Comparison of ENCODE assay signal across 9 cellular contexts in the genomic region with DNA sequence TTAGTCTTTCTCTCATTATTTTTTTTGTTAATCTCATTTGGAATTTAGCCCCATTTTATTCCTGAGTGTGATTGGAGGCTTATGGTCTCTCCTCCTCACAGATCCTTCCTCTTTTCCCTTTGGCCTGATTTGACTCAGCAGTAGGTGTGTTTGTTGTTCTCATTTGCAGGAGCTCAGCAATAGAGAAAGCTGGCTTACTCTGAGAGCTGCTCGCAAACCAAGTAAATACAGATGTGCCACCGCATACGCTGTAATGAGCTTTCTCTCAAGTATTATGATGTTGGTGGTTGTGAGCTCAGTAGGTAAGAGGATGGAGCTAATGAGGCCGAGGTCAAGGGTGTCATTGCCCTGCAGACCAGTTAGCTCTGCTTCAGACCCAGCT.
A peak's percentile ranks its signal among the peaks of the same experiment; 100 is the strongest.
DNase-seq lines count a peak whose midpoint lies in the region; ATAC-seq, FAIRE-seq and TF ChIP-seq lines count a peak whose summit lies in the region.
"Had no signal": no experiment of that assay in that cellular context is flagged by ENCODE, and none has a peak within 500 bp of the region (broad histone marks: within the 10 kb centered on the region; RNA-seq: fewer than 3 reads in every experiment).

No MANE protein-coding gene starts in this region.

- no peak for TF ChIP-seq CTCF in progenitor cell of endocrine pancreas (IDR thresholded peaks at IDR 0.05; ENCODE audit: unreplicated experiment)
- no peak for TF ChIP-seq CTCF in PC-3 (conservative IDR thresholded peaks at IDR 0.05; ENCODE audit: low read depth, low read length)
- no peak for TF ChIP-seq CTCF in GM10266 (IDR thresholded peaks at IDR 0.05; ENCODE audit: control insufficient read depth, insufficient read depth, low read depth, missing control alignments)

- H3K4me1 ChIP-seq in mucosa of rectum (ENCODE audit: control insufficient read depth in 2 of 2, insufficient read depth in 2 of 2, low read length in 2 of 2) (peaks cover 17 to 27% of the 10 kb centered on the region in 2 donors), PC-3 (ENCODE audit: insufficient read depth, low read length) (no peaks in the 10 kb centered on the region)

- H3K9me3 ChIP-seq in mucosa of rectum (ENCODE audit: control insufficient read depth in 2 of 2, low read length in 2 of 2) (no peaks in the 10 kb centered on the region), PC-3 (ENCODE audit: low read length) (no peaks in the 10 kb centered on the region)

- CTCF ChIA-PET in PC-3 (lab: Charles Lee) = no interaction called here

- peak; percentile 40 for ATAC-seq in HG02763 (IDR thresholded peaks at IDR 0.05; ENCODE audit: unreplicated experiment)
- no peak for ATAC-seq in PC-3
- ATAC-seq: HCT116 had no signal

- H4K20me1 ChIP-seq in PC-3 (ENCODE audit: low read length) = no peaks in the 10 kb centered on the region

- no peak overlapping the region for H3K4me3 ChIP-seq in mucosa of rectum (ENCODE audit: low read length in 2 of 2)
- H3K4me3 ChIP-seq in PC-3 (ENCODE audit: low read length) = no peak overlapping the region

- intact Hi-C loops in PC-3 (cut with micrococcal nuclease) = no loop called here

- H3K4me2 ChIP-seq in PC-3 (ENCODE audit: low read length) = no peak overlapping the region

- H3F3A ChIP-seq in PC-3 (ENCODE audit: low read length, unreplicated experiment) = no peaks in the 10 kb centered on the region

- no peak overlapping the region for H3K27ac Mint-ChIP-seq in progenitor cell of endocrine pancreas

- H3K9me3 Mint-ChIP-seq in progenitor cell of endocrine pancreas (ENCODE audit: low read depth) = no peaks in the 10 kb centered on the region

- peaks cover 34% of the 10 kb centered on the region for H3K36me3 Mint-ChIP-seq in progenitor cell of endocrine pancreas (ENCODE audit: insufficient read depth)

- H3K79me2 ChIP-seq in PC-3 (ENCODE audit: low read length) = no peaks in the 10 kb centered on the region

- BruUV-seq in PC-3 (replicated peaks; lab: Mats Ljungman, UMichigan) = no TSS peak

- peak overlapping the region; percentile 19 to 38 for H3K27ac ChIP-seq in mucosa of rectum (ENCODE audit: low read depth in 2 of 2, low read length in 2 of 2)
- H3K27ac ChIP-seq in PC-3 (ENCODE audit: low read length) = no peak overlapping the region

- no peaks in the 10 kb centered on the region for H3K27me3 Mint-ChIP-seq in progenitor cell of endocrine pancreas

- in situ Hi-C loops in G401 (cut with HindIII; ENCODE audit: low sequenced_read_pairs) = no loop called here

- H3K4me3 Mint-ChIP-seq in progenitor cell of endocrine pancreas (ENCODE audit: low read depth) = no peak overlapping the region

- peaks cover 29% of the 10 kb centered on the region for H3K4me1 Mint-ChIP-seq in progenitor cell of endocrine pancreas (ENCODE audit: low read depth)

- no peaks in the 10 kb centered on the region for H3K9me2 ChIP-seq in PC-3 (replicated peaks; ENCODE audit: low read length)

- H3K27me3 ChIP-seq in mucosa of rectum (ENCODE audit: control insufficient read depth in 2 of 2, insufficient read depth in 2 of 2, low read length in 2 of 2) = no peaks in the 10 kb centered on the region
- H3K27me3 ChIP-seq in PC-3 (ENCODE audit: low read length) = no peaks in the 10 kb centered on the region

- H3K36me3 ChIP-seq in mucosa of rectum (ENCODE audit: control insufficient read depth in 2 of 2, insufficient read depth in 2 of 2, low read length in 2 of 2) = peaks cover 10 to 29% of the 10 kb centered on the region in 2 donors
- H3K36me3 ChIP-seq in PC-3 (ENCODE audit: low read depth, low read length) = no peaks in the 10 kb centered on the region

- H3K9ac ChIP-seq in mucosa of rectum (ENCODE audit: low read depth in 1 of 2, low read length in 2 of 2) = peak overlapping the region in 1 of 2 donors; percentile 9
- no peak overlapping the region for H3K9ac ChIP-seq in PC-3 (ENCODE audit: low read length)

- POLR2A ChIA-PET in PC-3 (lab: Charles Lee; ENCODE audit: unreplicated experiment) = no interaction called here

- no peak overlapping the region for H2AFZ ChIP-seq in PC-3 (ENCODE audit: low read length)

- FAIRE-seq in GM12891 (lab: Jason Lieb, UNC) = peak; percentile 81

- no peak for TF ChIP-seq POLR2A in GM12891 (IDR thresholded peaks at IDR 0.05; ENCODE audit: low read depth, low read length)

- no peak for DNase-seq in GM12891 (ENCODE audit: insufficient read length, low spot score)
- DNase-seq in NCI-H345 treated with DMSO at 0.1 percent for 48 hours (lab: John Stamatoyannopoulos, UW; ENCODE audit: unreplicated experiment) = peak; percentile 84
- no peak for DNase-seq in G401 (ENCODE audit: low spot score)
- no peak for DNase-seq in progenitor cell of endocrine pancreas (ENCODE audit: low spot score, unreplicated experiment)
- no peak for DNase-seq in PC-3
- DNase-seq in GM10266 (ENCODE audit: extremely low spot score) = no peak

TF ChIP-seq in GM12891, 5 proteins besides CTCF, POLR2A, EP300 and RAD21:
- TF ChIP-seq POLR2AphosphoS5 (IDR thresholded peaks at IDR 0.05; ENCODE audit: low read depth, low read length) (no peak), PAX5 (IDR thresholded peaks at IDR 0.05; ENCODE audit: insufficient read depth, low read length, severe bottlenecking) (no peak), TAF1 (IDR thresholded peaks at IDR 0.05; ENCODE audit: low read depth, low read length) (no peak), SPI1 (IDR thresholded peaks at IDR 0.05; ENCODE audit: low read depth, low read length) (no peak), POU2F2 (IDR thresholded peaks at IDR 0.05; ENCODE audit: low read depth, low read length) (no peak)
